9 cellular contexts compared by ENCODE assay signal in genomic region chr9:126516561-126516935, GRCh38.
DNase-seq lines count a peak whose midpoint lies in the region; ATAC-seq and TF ChIP-seq lines count a peak whose summit lies in the region.
"Had no signal": no experiment of that assay in that cellular context is flagged by ENCODE, and none has a peak within 500 bp of the region (broad histone marks: within the 10 kb centered on the region; RNA-seq: fewer than 3 reads in every experiment).

No MANE protein-coding gene starts in this region.

- H3K4me3 ChIP-seq in CD4-positive, alpha-beta memory T cell (ENCODE audit: low read length in 2 of 2), result no peak overlapping the region
- H3K4me3 ChIP-seq in NT2/D1 (ENCODE audit: insufficient read length, low read depth) (peak overlapping the region; percentile 3), neutrophil (ENCODE audit: low read depth in 1 of 2, low read length in 1 of 2) (peak overlapping the region; percentile 57 to 64)

- H3K4me1 ChIP-seq in CD4-positive, alpha-beta memory T cell (ENCODE audit: insufficient read depth, low read length), result peaks cover 33% of the 10 kb centered on the region
- peaks cover 15% of the 10 kb centered on the region for H3K4me1 ChIP-seq in NT2/D1 (ENCODE audit: insufficient read depth, insufficient read length)
- peaks cover 26 to 28% of the 10 kb centered on the region in 2 experiments for H3K4me1 ChIP-seq in neutrophil (ENCODE audit: control insufficient read depth in 1 of 2, insufficient read depth in 1 of 2, low read depth in 1 of 2, low read length in 1 of 2)

- H3K9me3 Mint-ChIP-seq in CD4-positive, alpha-beta memory T cell, result peaks cover 0 to 1% (median 0%) of the 10 kb centered on the region in 8 donors
- no peaks in the 10 kb centered on the region for H3K9me3 Mint-ChIP-seq in dendritic cell treated with granulocyte-macrophage colony-stimulating factor and Interleukin-4, amounts not matched to agents 40 ng/mL and 50 ng/mL, for 4 days

- CTCF ChIA-PET in CD4-positive, alpha-beta memory T cell (lab: Charles Lee; ENCODE audit: partially characterized antibody), result interaction anchor here (1.1 to 7.2 kb wide), 4 partner anchors 10 to 39 kb away, joined by 3 to 74 read pairs (median 10); no protein-coding TSS in a partner anchor

- DNase-seq in CD4-positive, alpha-beta memory T cell, result no peak
- no peak for DNase-seq in NT2/D1 (ENCODE audit: low read depth, low spot score)
- DNase-seq in DMS153 treated with DMSO at 0.1 percent for 48 hours (lab: John Stamatoyannopoulos, UW; ENCODE audit: unreplicated experiment), result no peak
- no peak for DNase-seq in NCI-H2029 (lab: John Stamatoyannopoulos, UW)
- no peak for DNase-seq in NOMO-1 treated with DMSO at 0.1 percent for 48 hours (lab: John Stamatoyannopoulos, UW; ENCODE audit: unreplicated experiment)
- DNase-seq: NCI-H1417 treated with DMSO at 0.1 percent for 48 hours had no signal

- H3K4me3 Mint-ChIP-seq in CD4-positive, alpha-beta memory T cell, result peak overlapping the region; percentile 85 to 96 (median 90)
- peak overlapping the region; percentile 67 for H3K4me3 Mint-ChIP-seq in dendritic cell treated with granulocyte-macrophage colony-stimulating factor and Interleukin-4, amounts not matched to agents 40 ng/mL and 50 ng/mL, for 4 days

- H3K36me3 Mint-ChIP-seq in CD4-positive, alpha-beta memory T cell, result no peaks in the 10 kb centered on the region
- no peaks in the 10 kb centered on the region for H3K36me3 Mint-ChIP-seq in dendritic cell treated with granulocyte-macrophage colony-stimulating factor and Interleukin-4, amounts not matched to agents 40 ng/mL and 50 ng/mL, for 4 days (ENCODE audit: low read depth)

- intact Hi-C loops in CD4-positive, alpha-beta memory T cell (cut with micrococcal nuclease), result no loop called here
- intact Hi-C loops in dendritic cell treated with granulocyte-macrophage colony-stimulating factor and Interleukin-4, amounts not matched to agents 40 ng/mL and 50 ng/mL, for 4 days (cut with micrococcal nuclease), result no loop called here

- peaks cover 12% of the 10 kb centered on the region for H3K27me3 ChIP-seq in CD4-positive, alpha-beta memory T cell (ENCODE audit: insufficient read depth, low read length)
- H3K27me3 ChIP-seq in NT2/D1 (ENCODE audit: insufficient read depth, insufficient read length), result peaks cover 43% of the 10 kb centered on the region
- no peaks in the 10 kb centered on the region for H3K27me3 ChIP-seq in neutrophil

- peaks cover 14 to 28% of the 10 kb centered on the region in 2 donors for H3K27me3 Mint-ChIP-seq in CD4-positive, alpha-beta memory T cell
- no peaks in the 10 kb centered on the region for H3K27me3 Mint-ChIP-seq in dendritic cell treated with granulocyte-macrophage colony-stimulating factor and Interleukin-4, amounts not matched to agents 40 ng/mL and 50 ng/mL, for 4 days

- no peaks in the 10 kb centered on the region for H3K9me3 ChIP-seq in CD4-positive, alpha-beta memory T cell (ENCODE audit: control insufficient read depth in 1 of 2, low read length in 2 of 2)
- H3K9me3 ChIP-seq in NT2/D1 (ENCODE audit: insufficient read depth, low read length), result no peaks in the 10 kb centered on the region
- no peaks in the 10 kb centered on the region for H3K9me3 ChIP-seq in neutrophil

- H3K27ac ChIP-seq in CD4-positive, alpha-beta memory T cell (ENCODE audit: low read depth, low read length), result peak overlapping the region; percentile 42
- H3K27ac ChIP-seq in neutrophil, result peak overlapping the region; percentile 48

- ATAC-seq in GM18868 (IDR thresholded peaks at IDR 0.05; ENCODE audit: unreplicated experiment), result no peak

- no peaks in the 10 kb centered on the region for H3K36me3 ChIP-seq in CD4-positive, alpha-beta memory T cell (ENCODE audit: insufficient read depth, low read length)
- H3K36me3 ChIP-seq in NT2/D1 (ENCODE audit: insufficient read depth, insufficient read length, low read length) (no peaks in the 10 kb centered on the region), neutrophil (no peaks in the 10 kb centered on the region)

- H3K27ac Mint-ChIP-seq in CD4-positive, alpha-beta memory T cell, result peak overlapping the region in 6 of 7 donors; percentile 76 to 89 (median 84)
- peak overlapping the region; percentile 92 for H3K27ac Mint-ChIP-seq in dendritic cell treated with granulocyte-macrophage colony-stimulating factor and Interleukin-4, amounts not matched to agents 40 ng/mL and 50 ng/mL, for 4 days

- TF ChIP-seq CTCF in neutrophil (IDR thresholded peaks at IDR 0.05), result no peak

- POLR2A ChIA-PET in CD4-positive, alpha-beta memory T cell (lab: Charles Lee; ENCODE audit: partially characterized antibody), result interaction anchor here (1.0 to 2.5 kb wide), 5 partner anchors 8 to 207 kb away, joined by 3 to 12 read pairs (median 4); no protein-coding TSS in a partner anchor

- peak overlapping the region; percentile 1 for H3K9ac ChIP-seq in NT2/D1 (ENCODE audit: insufficient read length, low read depth)

- H3K4me1 Mint-ChIP-seq in CD4-positive, alpha-beta memory T cell, result peaks cover 20 to 53% (median 33%) of the 10 kb centered on the region in 4 donors
- H3K4me1 Mint-ChIP-seq in dendritic cell treated with granulocyte-macrophage colony-stimulating factor and Interleukin-4, amounts not matched to agents 40 ng/mL and 50 ng/mL, for 4 days (ENCODE audit: low read depth), result peaks cover 58% of the 10 kb centered on the region

Comparison
In these comparisons a context has a peak if more than half of its experiments do, and no peak if none do; other contexts are left out.
1. H3K4me3 ChIP-seq: peak in NT2/D1 (single experiment) and neutrophil (2 of 2); none in CD4-positive, alpha-beta memory T cell (0 of 2).